ENCODE assay signal across 23 cellular contexts in genomic region chr20:1304711-1305515, GRCh38. TPM values are rescaled to one million over a fixed set of nuclear protein-coding genes. Genes with fewer than 3 reads are reported as not detected.
DNase-seq lines count a peak whose midpoint lies in the region; ATAC-seq and TF ChIP-seq lines count a peak whose summit lies in the region.
"Had no signal": no experiment of that assay in that cellular context is flagged by ENCODE, and none has a peak within 500 bp of the region (broad histone marks: within the 10 kb centered on the region; RNA-seq: fewer than 3 reads in every experiment).

No MANE protein-coding gene starts in this region.

- TF ChIP-seq RAD21 in IMR-90 (IDR thresholded peaks at IDR 0.05; ENCODE audit: low read length): no peak

- H3K18ac ChIP-seq in IMR-90 (ENCODE audit: low read depth, low read length): no peak overlapping the region

- peak overlapping the region; percentile 55 for H2AK9ac ChIP-seq in IMR-90 (replicated peaks; ENCODE audit: low read depth, low read length, poor library complexity)

- H3K9me1 ChIP-seq in IMR-90 (ENCODE audit: insufficient read depth, low read length): peaks cover 15% of the 10 kb centered on the region

- no peak overlapping the region for H2BK20ac ChIP-seq in IMR-90 (ENCODE audit: low read depth, low read length)

- H3K27ac Mint-ChIP-seq in activated CD8-positive, alpha-beta T cell treated with anti-CD3 and anti-CD28 coated beads for 36 hours: peak overlapping the region; percentile 25
- peak overlapping the region; percentile 41 for H3K27ac Mint-ChIP-seq in progenitor cell of endocrine pancreas

- intact Hi-C loops in IMR-90 (cut with micrococcal nuclease) (no loop called here), Right ventricle myocardium inferior (cut with DNase I) (no loop called here)
- intact Hi-C loops in activated CD8-positive, alpha-beta T cell treated with anti-CD3 and anti-CD28 coated beads for 36 hours (cut with micrococcal nuclease): no loop called here

- dilution Hi-C loops in IMR-90 (cut with HindIII; ENCODE audit: low sequenced_read_pairs, unreplicated experiment): no loop called here

- H2AFZ ChIP-seq in IMR-90 (replicated peaks; ENCODE audit: low read length, poor library complexity): no peak overlapping the region

- no peak overlapping the region for H2AK5ac ChIP-seq in IMR-90 (ENCODE audit: low read depth, low read length)

- in situ Hi-C loops in IMR-90 (cut with MboI; ENCODE audit: low sequenced_read_pairs): no loop called here

- H3K4me3 Mint-ChIP-seq in activated CD8-positive, alpha-beta T cell treated with anti-CD3 and anti-CD28 coated beads for 36 hours: no peak overlapping the region
- H3K4me3 Mint-ChIP-seq in progenitor cell of endocrine pancreas (ENCODE audit: low read depth): no peak overlapping the region
- H3K4me3 Mint-ChIP-seq: CD4-positive, CD25-positive, alpha-beta regulatory T cell had no signal

- no peak for ATAC-seq in IMR-90 (ENCODE audit: low read depth)
- ATAC-seq in activated CD8-positive, alpha-beta T cell treated with anti-CD3 and anti-CD28 coated beads for 36 hours: no peak
- no peak for ATAC-seq in HG03378 (IDR thresholded peaks at IDR 0.05; ENCODE audit: unreplicated experiment)
- ATAC-seq in Right ventricle myocardium inferior: no peak
- ATAC-seq: HCT116; stimulated activated naive CD8-positive, alpha-beta T cell treated with anti-CD3 and anti-CD28 coated beads, Interleukin-15, Interleukin-2, amounts not matched to agents 100 U/mL and 50 U/mL, for 24 hours had no signal

- POLR2A ChIA-PET in IMR-90 (lab: Charles Lee; ENCODE audit: unreplicated experiment): no interaction called here
- POLR2A ChIA-PET in activated CD8-positive, alpha-beta T cell treated with anti-CD3 and anti-CD28 coated beads for 36 hours (lab: Charles Lee): interaction anchor here (1.2 kb wide), 1 partner anchor 17 kb away, joined by 3 read pairs; no protein-coding TSS in a partner anchor

- no peaks in the 10 kb centered on the region for H3K9me3 ChIP-seq in IMR-90 (ENCODE audit: control insufficient read depth, insufficient read depth, low read length)

- peaks cover 13% of the 10 kb centered on the region for H3K36me3 ChIP-seq in IMR-90 (ENCODE audit: control insufficient read depth, insufficient read depth, low read length)

- H3K27me3 Mint-ChIP-seq in activated CD8-positive, alpha-beta T cell treated with anti-CD3 and anti-CD28 coated beads for 36 hours: no peaks in the 10 kb centered on the region
- H3K27me3 Mint-ChIP-seq in progenitor cell of endocrine pancreas: no peaks in the 10 kb centered on the region
- H3K27me3 Mint-ChIP-seq: CD4-positive, CD25-positive, alpha-beta regulatory T cell had no signal

- peaks cover 0 to under 1% of the 10 kb centered on the region in 2 experiments; a peak in 1 of 4 replicates for H3K79me1 ChIP-seq in IMR-90 (ENCODE audit: low read depth in 1 of 2, low read length in 2 of 2)

- peaks cover 2% of the 10 kb centered on the region for H3K36me3 Mint-ChIP-seq in activated CD8-positive, alpha-beta T cell treated with anti-CD3 and anti-CD28 coated beads for 36 hours (ENCODE audit: low read depth)
- no peaks in the 10 kb centered on the region for H3K36me3 Mint-ChIP-seq in progenitor cell of endocrine pancreas (ENCODE audit: insufficient read depth)

- H4K5ac ChIP-seq in IMR-90 (ENCODE audit: low read depth, low read length): no peak overlapping the region

- no peak for TF ChIP-seq CTCF in IMR-90 (conservative IDR thresholded peaks at IDR 0.05; ENCODE audit: low read depth, low read length)
- TF ChIP-seq CTCF in activated CD8-positive, alpha-beta T cell treated with anti-CD3 and anti-CD28 coated beads for 36 hours (IDR thresholded peaks at IDR 0.05): no peak
- TF ChIP-seq CTCF in progenitor cell of endocrine pancreas (IDR thresholded peaks at IDR 0.05; ENCODE audit: unreplicated experiment): no peak

- no peak overlapping the region for H3K56ac ChIP-seq in IMR-90 (ENCODE audit: extremely low read depth, insufficient read depth, low read length)

- H3K4ac ChIP-seq in IMR-90 (ENCODE audit: low read depth, low read length): no peak overlapping the region

- H3K9ac ChIP-seq in IMR-90 (ENCODE audit: low read depth, low read length): no peak overlapping the region

- H3K14ac ChIP-seq in IMR-90 (replicated peaks; ENCODE audit: low read depth, low read length): no peak overlapping the region

- H3K27me3 ChIP-seq in IMR-90 (ENCODE audit: control insufficient read depth, insufficient read depth, low read length): no peaks in the 10 kb centered on the region

- TF ChIP-seq POLR2A in IMR-90 (IDR thresholded peaks at IDR 0.05; ENCODE audit: low read depth, low read length): no peak

- 72% methylated on average over 19 of the region's 31 CpGs; no CpG with 5 or more reads in 1 of the 2 experiments for WGBS in IMR-90 (ENCODE audit: extremely low coverage in 2 of 2, insufficient read length in 1 of 2), 2 experiments

- peaks cover 15% of the 10 kb centered on the region for H3K4me1 Mint-ChIP-seq in activated CD8-positive, alpha-beta T cell treated with anti-CD3 and anti-CD28 coated beads for 36 hours (ENCODE audit: low read depth)
- no peaks in the 10 kb centered on the region for H3K4me1 Mint-ChIP-seq in progenitor cell of endocrine pancreas (ENCODE audit: low read depth)

- no peak overlapping the region for H2BK15ac ChIP-seq in IMR-90 (ENCODE audit: low read depth, low read length)

- H3K4me1 ChIP-seq in IMR-90 (ENCODE audit: control insufficient read depth, insufficient read depth, low read length): peaks cover 8% of the 10 kb centered on the region

- H4K8ac ChIP-seq in IMR-90 (ENCODE audit: low read depth in 2 of 2, low read length in 2 of 2): no peak overlapping the region

- DNase-seq in IMR-90 (no peak), left kidney (ENCODE audit: low read depth, low spot score) (peak; percentile 55), progenitor cell of endocrine pancreas (ENCODE audit: low spot score, unreplicated experiment) (no peak), NCI-H2029 (lab: John Stamatoyannopoulos, UW) (no peak), Right ventricle myocardium inferior (ENCODE audit: missing footprints) (no peak)
- DNase-seq in activated CD8-positive, alpha-beta T cell treated with anti-CD3 and anti-CD28 coated beads for 36 hours: no peak
- DNase-seq: activated CD8-positive, alpha-beta memory T cell treated with anti-CD3 and anti-CD28 coated beads, Interleukin-2, amount 50 U/mL, for 48 hours; activated naive CD4-positive, alpha-beta T cell treated with Interleukin-2 at 50 U/mL for 16 hours; CD4-positive, CD25-positive, alpha-beta regulatory T cell; cerebellar nuclear complex; effector CD4-positive, alpha-beta T cell; EL; NCI-H1092; NCI-H1930; NCI-H226; NCI-H774; stimulated activated CD4-positive, alpha-beta T cell treated with anti-CD3 and anti-CD28 coated beads, Interleukin-4, amount 100 ng/mL, for 24 hours; stimulated activated naive CD8-positive, alpha-beta T cell treated with anti-CD3 and anti-CD28 coated beads, Interleukin-15, Interleukin-2, amounts not matched to agents 100 U/mL and 50 U/mL, for 24 hours had no signal

- no peaks in the 10 kb centered on the region for H3K9me3 Mint-ChIP-seq in activated CD8-positive, alpha-beta T cell treated with anti-CD3 and anti-CD28 coated beads for 36 hours
- no peaks in the 10 kb centered on the region for H3K9me3 Mint-ChIP-seq in progenitor cell of endocrine pancreas (ENCODE audit: low read depth)
- H3K9me3 Mint-ChIP-seq: CD4-positive, CD25-positive, alpha-beta regulatory T cell had no signal

- no TSS peak for BruUV-seq in IMR-90 (replicated peaks; lab: Mats Ljungman, UMichigan)

- no peak overlapping the region for H3K4me3 ChIP-seq in IMR-90 (ENCODE audit: insufficient read depth, low read depth, low read length)
- H3K4me3 ChIP-seq: lung had no signal

- CTCF ChIA-PET in IMR-90 (lab: Yijun Ruan, JAX): no interaction called here
- CTCF ChIA-PET in activated CD8-positive, alpha-beta T cell treated with anti-CD3 and anti-CD28 coated beads for 36 hours (lab: Charles Lee): interaction anchor here (1.0 to 2.4 kb wide), 3 partner anchors 8 to 199 kb away, joined by 3 to 10 read pairs (median 5); no protein-coding TSS in a partner anchor

- no peaks in the 10 kb centered on the region for H4K20me1 ChIP-seq in IMR-90 (ENCODE audit: insufficient read depth, low read length)

- H2BK120ac ChIP-seq in IMR-90 (ENCODE audit: low read depth, low read length): no peak overlapping the region

- H3K4me2 ChIP-seq in IMR-90 (ENCODE audit: low read depth, low read length): no peak overlapping the region

- H4K91ac ChIP-seq in IMR-90 (ENCODE audit: insufficient read depth, low read depth, low read length): no peak overlapping the region

- no peak overlapping the region for H2BK5ac ChIP-seq in IMR-90 (ENCODE audit: low read depth, low read length, poor library complexity, severe bottlenecking)

- H3K27ac ChIP-seq in IMR-90 (ENCODE audit: insufficient read depth, low read length): no peak overlapping the region
- H3K27ac ChIP-seq: epithelial cell of prostate, VCaP had no signal

- no peak overlapping the region for H3K23ac ChIP-seq in IMR-90 (ENCODE audit: low read depth, low read length)

TF ChIP-seq in IMR-90, 13 proteins besides CTCF, POLR2A, EP300 and RAD21 (continues in another document):
- TF ChIP-seq MAFK (IDR thresholded peaks at IDR 0.05; ENCODE audit: low read depth, low read length) (no peak), RFX5 (IDR thresholded peaks at IDR 0.05; ENCODE audit: low read depth, low read length) (no peak), SMC3 (IDR thresholded peaks at IDR 0.05; ENCODE audit: low read depth, low read length) (no peak)
- TF ChIP-seq, protein P1, sequence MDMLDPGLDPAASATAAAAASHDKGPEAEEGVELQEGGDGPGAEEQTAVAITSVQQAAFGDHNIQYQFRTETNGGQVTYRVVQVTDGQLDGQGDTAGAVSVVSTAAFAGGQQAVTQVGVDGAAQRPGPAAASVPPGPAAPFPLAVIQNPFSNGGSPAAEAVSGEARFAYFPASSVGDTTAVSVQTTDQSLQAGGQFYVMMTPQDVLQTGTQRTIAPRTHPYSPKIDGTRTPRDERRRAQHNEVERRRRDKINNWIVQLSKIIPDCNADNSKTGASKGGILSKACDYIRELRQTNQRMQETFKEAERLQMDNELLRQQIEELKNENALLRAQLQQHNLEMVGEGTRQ (IDR thresholded peaks at IDR 0.05; ENCODE audit: low read depth, low read length): no peak

RNA-seq across cellular contexts. Expression of gene SDCBP2, which starts 24.0 kb away (rescaled TPM):
- 0.54 and 0.83 TPM in 2 replicates for total RNA-seq in IMR-90 (2012; rRNA removed)
- polyA plus RNA-seq in IMR-90 (2012; rRNA removed): 1.3 TPM in 2 replicates
- polyA plus RNA-seq in IMR-90 (2012; cell fraction: cytosol; rRNA removed): 1.5 and 1.6 TPM in 2 replicates
- polyA plus RNA-seq in IMR-90 (2012; cell fraction: nucleus; rRNA removed; ENCODE audit: low replicate concordance): 2.5 and 4.1 TPM in 2 replicates
- 1 to 10 TPM; 3.0 to 3.7 TPM for total RNA-seq in activated CD8-positive, alpha-beta T cell treated with anti-CD3 and anti-CD28 coated beads for 36 hours
- 2.0 and 2.3 TPM in 2 replicates for total RNA-seq in progenitor cell of endocrine pancreas
- 1.2 TPM for total RNA-seq in Right ventricle myocardium inferior

RNA-seq across cellular contexts. Expression of gene SNPH, which starts 38.8 kb away (rescaled TPM):
- total RNA-seq in IMR-90 (2012; rRNA removed): 4.5 and 4.7 TPM in 2 replicates
- 3.1 and 3.2 TPM in 2 replicates for polyA plus RNA-seq in IMR-90 (2012; rRNA removed)
- 1.5 and 3.4 TPM in 2 replicates for polyA plus RNA-seq in IMR-90 (2012; cell fraction: cytosol; rRNA removed)
- 6.1 and 14.6 TPM in 2 replicates for polyA plus RNA-seq in IMR-90 (2012; cell fraction: nucleus; rRNA removed; ENCODE audit: low replicate concordance)
- 1 to 10 TPM; 3.7 to 4.1 TPM for total RNA-seq in activated CD8-positive, alpha-beta T cell treated with anti-CD3 and anti-CD28 coated beads for 36 hours
- 2.7 and 3.3 TPM in 2 replicates for total RNA-seq in progenitor cell of endocrine pancreas
- 8.5 TPM for total RNA-seq in Right ventricle myocardium inferior
